ENCODE assay signal across 8 cellular contexts in genomic region chr6:166626177-166627038, GRCh38. TPM values are rescaled to one million over a fixed set of nuclear protein-coding genes. Genes with fewer than 3 reads are reported as not detected.
DNase-seq lines count a peak whose midpoint lies in the region; ATAC-seq lines count a peak whose summit lies in the region.

No MANE protein-coding gene starts in this region.

- DNase-seq in DMS153 (lab: John Stamatoyannopoulos, UW) (peak; percentile 60), H7 (peak; percentile 66), NCI-H2171 (lab: John Stamatoyannopoulos, UW) (peak; percentile 52), fibroblast of peridontal ligament (ENCODE audit: extremely low read depth) (peak; percentile 58), aorta (peak in 1 of 2 donors; percentile 59), cerebellar nuclear complex (lab: John Stamatoyannopoulos, UW) (no peak)
- peak; percentile 39 to 48 for DNase-seq in activated T-cell treated with anti-CD3 and anti-CD28 coated beads, Interleukin-2, amount 50 U/mL, for 48 hours

- peak overlapping the region; percentile 91 for H2AFZ ChIP-seq in neuron (ENCODE audit: low read depth, low read length)

- WGBS in aorta, 2 donors, result 2 to 3% methylated on average over 64 to 67 of the region's 67 CpGs

- peaks cover 20% of the 10 kb centered on the region for H3K4me1 ChIP-seq in neuron (ENCODE audit: insufficient read depth, low read length)
- H3K4me1 ChIP-seq in aorta (ENCODE audit: control insufficient read depth in 1 of 2, insufficient read depth in 2 of 2, low read length in 2 of 2), result no peaks in the 10 kb centered on the region

- intact Hi-C loops in aorta (cut with DNase I), result loop anchor here in 1 of 2 donors (2.0 to 10.0 kb wide), 5 partner anchors 66 to 368 kb away; partner anchors contain the start of genes CEP43 and MPC1

- peaks cover 19% of the 10 kb centered on the region for H3K27me3 ChIP-seq in H7 (ENCODE audit: control insufficient read depth, insufficient read depth, low read length)
- no peaks in the 10 kb centered on the region for H3K27me3 ChIP-seq in neuron (ENCODE audit: insufficient read depth, low read length)
- no peaks in the 10 kb centered on the region for H3K27me3 ChIP-seq in aorta (ENCODE audit: control insufficient read depth in 1 of 2, insufficient read depth in 2 of 2, low read length in 1 of 2)

- H3K36me3 ChIP-seq in H7 (replicated peaks; ENCODE audit: control insufficient read depth, insufficient read depth, low read length) (no peaks in the 10 kb centered on the region), neuron (ENCODE audit: insufficient read depth, low read length) (no peaks in the 10 kb centered on the region), aorta (ENCODE audit: control insufficient read depth in 1 of 2, insufficient read depth in 2 of 2, low read length in 1 of 2) (no peaks in the 10 kb centered on the region)

- no peaks in the 10 kb centered on the region for H3K9me3 ChIP-seq in neuron (ENCODE audit: low read length)
- no peaks in the 10 kb centered on the region for H3K9me3 ChIP-seq in aorta (ENCODE audit: control insufficient read depth, low read length)

- H3K27ac ChIP-seq in aorta (ENCODE audit: low read depth in 1 of 2, low read length in 2 of 2), result no peak overlapping the region

- ATAC-seq in aorta (ENCODE audit: low FRiP score), result no peak

- H3K4me3 ChIP-seq in H7 (ENCODE audit: insufficient read depth, low read depth, low read length), result peak overlapping the region; percentile 76
- peak overlapping the region; percentile 96 for H3K4me3 ChIP-seq in neuron (ENCODE audit: low read length)
- H3K4me3 ChIP-seq in aorta (ENCODE audit: low read length in 2 of 2), result peak overlapping the region; percentile 82 to 93

RNA-seq across cellular contexts. Expression of gene RPS6KA2, which starts 0.6 kb away (rescaled TPM):
- 10.3 and 12.7 TPM in 2 replicates for total RNA-seq in H7 (2014; rRNA removed; shearing (Covaris generic))
- 10 to 100 TPM; 43.2 to 52.7 TPM for total RNA-seq in aorta
- 10 to 100 TPM; 24.5 to 31.3 TPM for polyA plus RNA-seq in aorta

RNA-seq across cellular contexts. Expression of gene RAMACL, which starts 39.9 kb away (rescaled TPM):
- total RNA-seq in H7 (2014; rRNA removed; shearing (Covaris generic)), result 0.18 TPM in 1 of 2 replicates, not detected in the other
- total RNA-seq in aorta, result 1 to 10 TPM; 2.4 to 6.4 TPM
- polyA plus RNA-seq in aorta, result under 1 TPM in 1 of 2 donors, not detected in 1; 0.41 TPM

Comparison
In these comparisons a context has a peak if more than half of its experiments do, and no peak if none do; other contexts are left out.
1. DNase-seq: peak in DMS153 (single experiment), H7 (single experiment), NCI-H2171 (single experiment), activated T-cell treated with anti-CD3 and anti-CD28 coated beads, Interleukin-2, amount 50 U/mL, for 48 hours (2 of 2) and fibroblast of peridontal ligament (single experiment); none in cerebellar nuclear complex (0 of 2).
2. Peak in every context shown above with its lines, with median percentiles within 50 percentile points of each other: H3K4me3 ChIP-seq.